13 cellular contexts compared by ENCODE assay signal in the genomic region with DNA sequence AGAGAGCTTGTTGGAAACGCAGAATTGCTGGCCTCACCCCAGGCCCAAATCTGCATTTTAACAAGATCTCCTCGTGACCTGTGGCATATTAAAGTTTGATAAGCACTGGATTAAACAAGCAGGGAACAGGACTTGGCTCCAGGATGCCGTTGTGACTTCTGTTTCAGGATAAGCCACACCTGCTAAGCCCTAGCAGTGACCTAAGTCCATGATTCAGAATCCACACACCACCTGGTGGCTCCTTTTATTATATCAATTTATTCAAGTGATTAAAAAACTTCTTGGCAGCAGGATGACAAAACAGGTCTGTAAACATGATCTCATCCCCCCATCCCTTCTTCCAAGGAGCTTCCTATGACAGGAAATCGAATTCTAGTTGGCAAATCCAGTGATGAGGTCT. TPM values are rescaled to one million over a fixed set of nuclear protein-coding genes. Genes with fewer than 3 reads are reported as not detected.
DNase-seq lines count a peak whose midpoint lies in the region; ATAC-seq, FAIRE-seq and TF ChIP-seq lines count a peak whose summit lies in the region.
"Had no signal": no experiment of that assay in that cellular context is flagged by ENCODE, and none has a peak within 500 bp of the region (broad histone marks: within the 10 kb centered on the region; RNA-seq: fewer than 3 reads in every experiment).

No MANE protein-coding gene starts in this region.

- peaks cover 2% of the 10 kb centered on the region for H3K4me1 Mint-ChIP-seq in T-helper 17 cell

- H3K9me3 ChIP-seq in AG04450 (ENCODE audit: control insufficient read depth, insufficient read depth, low read length) (no peaks in the 10 kb centered on the region; the same call in 1 of the 2 replicates), OCI-LY7 (ENCODE audit: low read length) (no peaks in the 10 kb centered on the region), T-helper 17 cell (ENCODE audit: control insufficient read depth, low read length, poor library complexity, severe bottlenecking) (no peaks in the 10 kb centered on the region)
- H3K9me3 ChIP-seq: Caco-2 had no signal

- DNase-seq in AG04450 (ENCODE audit: low read depth, low spot score) (no peak), OCI-LY7 (ENCODE audit: low spot score) (peak; percentile 53), fibroblast of pulmonary artery (ENCODE audit: low read depth) (peak; percentile 24), iPS-NIHi7 (ENCODE audit: extremely low spot score) (no peak), GM12891 (ENCODE audit: insufficient read length, low spot score) (no peak), T-helper 17 cell (no peak)
- peak; percentile 30 for DNase-seq in Jurkat, Clone E6-1 (ENCODE audit: low read depth, low spot score)

- no peak overlapping the region for H3K4me3 Mint-ChIP-seq in T-helper 17 cell
- H3K4me3 Mint-ChIP-seq: dendritic cell treated with granulocyte-macrophage colony-stimulating factor and Interleukin-4, amounts not matched to agents 40 ng/mL and 50 ng/mL, for 4 days; type B pancreatic cell had no signal

- H3K4me3 ChIP-seq in AG04450 (ENCODE audit: low read depth, low read length) = no peak overlapping the region
- H3K4me3 ChIP-seq in Jurkat, Clone E6-1 (ENCODE audit: low read length) = no peak overlapping the region
- no peak overlapping the region for H3K4me3 ChIP-seq in OCI-LY7 (ENCODE audit: low read depth, low read length, poor library complexity, severe bottlenecking)
- no peak overlapping the region for H3K4me3 ChIP-seq in fibroblast of pulmonary artery (replicated peaks; ENCODE audit: low read depth, low read length)

- intact Hi-C loops in OCI-LY7 (cut with micrococcal nuclease; ENCODE audit: unreplicated experiment) = no loop called here

- H3K27me3 Mint-ChIP-seq in T-helper 17 cell = no peaks in the 10 kb centered on the region

- FAIRE-seq in GM12891 (lab: Jason Lieb, UNC) = no peak

- no peak overlapping the region for H3K4me2 ChIP-seq in OCI-LY7 (ENCODE audit: low read length)

- no peaks in the 10 kb centered on the region for H3K36me3 ChIP-seq in OCI-LY7 (ENCODE audit: insufficient read depth, low read length)

- TF ChIP-seq POLR2A in GM12891 (IDR thresholded peaks at IDR 0.05; ENCODE audit: low read depth, low read length) = no peak

- peaks cover 3% of the 10 kb centered on the region for H3K27me3 ChIP-seq in AG04450 (ENCODE audit: control insufficient read depth, insufficient read depth, low read length)

- no TSS peak for BruUV-seq in OCI-LY7 (replicated peaks; lab: Mats Ljungman, UMichigan)

- H3K9me2 ChIP-seq in OCI-LY7 (ENCODE audit: insufficient read depth, low read length) = no peaks in the 10 kb centered on the region

- H3K27ac ChIP-seq in AG04450 (ENCODE audit: low read depth, low read length) = no peak overlapping the region
- H3K27ac ChIP-seq in OCI-LY7 (ENCODE audit: low read depth, low read length, poor library complexity, severe bottlenecking) = no peak overlapping the region

- ATAC-seq in HG03135 (IDR thresholded peaks at IDR 0.05; ENCODE audit: unreplicated experiment) (no peak), T-helper 17 cell (no peak)

- 0 out of 2 replicates have a peak, but pooled peaks have one; percentile 19 for TF ChIP-seq CTCF in AG04450 (IDR thresholded peaks at IDR 0.05; ENCODE audit: low read depth, low read length)
- peak; percentile 55 for TF ChIP-seq CTCF in OCI-LY7 (conservative IDR thresholded peaks at IDR 0.05; ENCODE audit: low read length)
- no peak for TF ChIP-seq CTCF in fibroblast of pulmonary artery (IDR thresholded peaks at IDR 0.05; ENCODE audit: low read length, missing control alignments)

- no peaks in the 10 kb centered on the region; the same call in 1 of the 2 replicates for H4K20me1 ChIP-seq in OCI-LY7 (ENCODE audit: insufficient read depth, low read length)

- no peak overlapping the region for H2AFZ ChIP-seq in OCI-LY7 (ENCODE audit: low read length)

- no peaks in the 10 kb centered on the region for H3K4me1 ChIP-seq in OCI-LY7 (ENCODE audit: insufficient read depth, low read length, poor library complexity, severe bottlenecking)
- H3K4me1 ChIP-seq: Caco-2 had no signal

- peaks cover 3% of the 10 kb centered on the region for H3K36me3 Mint-ChIP-seq in T-helper 17 cell (ENCODE audit: low read depth)
- H3K36me3 Mint-ChIP-seq: type B pancreatic cell had no signal

- no peaks in the 10 kb centered on the region for H3K79me2 ChIP-seq in OCI-LY7 (ENCODE audit: insufficient read depth, low read depth, low read length)

- H3K27ac Mint-ChIP-seq in T-helper 17 cell = no peak overlapping the region
- H3K27ac Mint-ChIP-seq: type B pancreatic cell had no signal

- POLR2A ChIA-PET in AG04450 (lab: Yijun Ruan, JAX) = no interaction called here
- POLR2A ChIA-PET in OCI-LY7 (lab: Charles Lee) = no interaction called here

- CTCF ChIA-PET in AG04450 (lab: Charles Lee) (interaction anchor here (0.9 to 1.4 kb wide), 4 partner anchors 9 to 69 kb away, joined by 3 to 4 read pairs (median 3); partner anchors contain the start of gene NAGPA), OCI-LY7 (lab: Charles Lee; ENCODE audit: unreplicated experiment) (no interaction called here)

TF ChIP-seq in GM12891, 5 proteins besides CTCF, POLR2A, EP300 and RAD21:
- no peak for TF ChIP-seq TAF1 (IDR thresholded peaks at IDR 0.05; ENCODE audit: low read depth, low read length)
- no peak for TF ChIP-seq PAX5 (IDR thresholded peaks at IDR 0.05; ENCODE audit: insufficient read depth, low read length, severe bottlenecking)

RNA-seq across cellular contexts. Expression of gene NAGPA, which starts 9.1 kb away (rescaled TPM):
- 7.9 and 8.9 TPM in 2 replicates for polyA plus RNA-seq in AG04450 (2011; rRNA removed)
- 5.7 and 8.4 TPM in 2 replicates for polyA minus RNA-seq in AG04450 (2011; rRNA and poly(A)+ RNA removed)
- polyA plus RNA-seq in Jurkat, Clone E6-1 (2012; ENCODE audit: insufficient read depth, insufficient read length) = 16.8 TPM
- total RNA-seq in OCI-LY7 (2014; rRNA removed; shearing (Covaris generic)) = 12.8 and 15.6 TPM in 2 replicates
- total RNA-seq in OCI-LY7 (2022) (12.2 and 14.6 TPM in 2 replicates), T-helper 17 cell (10 to 100 TPM; 25.8 to 36.1 TPM)
- polyA plus RNA-seq in GM12891 (2012; ENCODE audit: low read depth, missing spikeins) = 6.2 TPM

RNA-seq across cellular contexts. Expression of gene C16orf89, which starts 41.1 kb away (rescaled TPM):
- 1.2 and 1.3 TPM in 2 replicates for polyA plus RNA-seq in AG04450 (2011; rRNA removed)
- not detected in 2 replicates for polyA minus RNA-seq in AG04450 (2011; rRNA and poly(A)+ RNA removed)
- not detected for polyA plus RNA-seq in Jurkat, Clone E6-1 (2012; ENCODE audit: insufficient read depth, insufficient read length)
- total RNA-seq in OCI-LY7 (2014; rRNA removed; shearing (Covaris generic)) = not detected in 2 replicates
- total RNA-seq in OCI-LY7 (2022) (not detected in 2 replicates), T-helper 17 cell (not detected)
- polyA plus RNA-seq in GM12891 (2012; ENCODE audit: low read depth, missing spikeins) = not detected
- total RNA-seq: Caco-2; pulmonary artery endothelial cell; T-helper 2 cell treated with Interferon-gamma antibody and Interleukin-4, amounts not matched to agents 100 ng/mL and 5 ng/mL, for 36 hours had no signal

RNA-seq across cellular contexts. Expression of gene ALG1, which starts 47.0 kb away (rescaled TPM):
- 35.4 and 39.3 TPM in 2 replicates for polyA plus RNA-seq in AG04450 (2011; rRNA removed)
- polyA minus RNA-seq in AG04450 (2011; rRNA and poly(A)+ RNA removed) = 46.1 and 60.9 TPM in 2 replicates
- 23.5 TPM for polyA plus RNA-seq in Jurkat, Clone E6-1 (2012; ENCODE audit: insufficient read depth, insufficient read length)
- total RNA-seq in OCI-LY7 (2014; rRNA removed; shearing (Covaris generic)) = 13.7 TPM in 2 replicates
- total RNA-seq in OCI-LY7 (2022) (20.5 and 23.1 TPM in 2 replicates), T-helper 17 cell (10 to 100 TPM; 10.0 to 10.3 TPM)
- 12.4 TPM for polyA plus RNA-seq in GM12891 (2012; ENCODE audit: low read depth, missing spikeins)

Comparison
In these comparisons a context has a peak if more than half of its experiments do, and no peak if none do; other contexts are left out.
1. DNase-seq: peak in Jurkat, Clone E6-1 (single experiment), OCI-LY7 (single experiment) and fibroblast of pulmonary artery (single experiment); none in AG04450 (single experiment), iPS-NIHi7 (single experiment), GM12891 (single experiment) and T-helper 17 cell (0 of 3).